8 cellular contexts compared by ENCODE assay signal in the genomic region with DNA sequence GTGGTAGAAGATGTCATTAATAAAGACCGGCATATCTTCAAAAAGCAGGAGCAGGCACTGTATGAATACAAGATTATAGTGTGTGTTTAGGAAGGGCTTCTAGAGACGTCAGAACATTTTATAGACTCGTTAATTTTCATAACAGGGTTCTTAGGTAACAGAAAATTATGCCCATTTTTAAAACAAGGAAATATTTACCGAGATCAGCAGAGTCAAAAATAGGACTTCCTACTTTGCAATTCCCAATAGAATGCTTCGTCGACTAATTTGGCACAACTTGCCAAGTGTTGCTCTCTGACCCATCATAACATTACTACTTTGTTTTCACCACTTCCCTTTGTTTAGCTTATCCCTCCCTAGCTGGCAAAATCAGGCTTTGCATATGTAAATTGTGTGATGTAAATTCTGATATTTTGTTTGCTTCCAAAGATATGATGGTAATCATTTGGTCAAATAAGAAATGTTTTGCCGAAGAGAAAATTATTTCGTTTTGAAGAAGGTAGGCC. TPM values are rescaled to one million over a fixed set of nuclear protein-coding genes. Genes with fewer than 3 reads are reported as not detected.
DNase-seq lines count a peak whose midpoint lies in the region; ATAC-seq lines count a peak whose summit lies in the region.

No MANE protein-coding gene starts in this region.

- H3K9me3 ChIP-seq in mononuclear cell (ENCODE audit: low read depth, low read length) = no peaks in the 10 kb centered on the region

- peak overlapping the region; percentile 69 for H3K4me3 ChIP-seq in mononuclear cell (ENCODE audit: low read length)

- ATAC-seq in HG02798 (IDR thresholded peaks at IDR 0.05; ENCODE audit: poor library complexity, unreplicated experiment) (no peak), HG02970 (IDR thresholded peaks at IDR 0.05; ENCODE audit: low FRiP score, unreplicated experiment) (no peak)

- no peaks in the 10 kb centered on the region for H3K27me3 ChIP-seq in mononuclear cell (ENCODE audit: insufficient read depth, low read length)

- H3K4me1 ChIP-seq in mononuclear cell (ENCODE audit: insufficient read depth, low read length) = peaks cover 41% of the 10 kb centered on the region

- peak; percentile 17 for DNase-seq in EL
- DNase-seq in NCI-H526 treated with DMSO at 0.1 percent for 48 hours (lab: John Stamatoyannopoulos, UW) = peak; percentile 86
- peak; percentile 70 for DNase-seq in dermis blood vessel endothelial cell
- DNase-seq in NCI-H1048 (lab: John Stamatoyannopoulos, UW) = no peak
- no peak for DNase-seq in COR-L47 (lab: John Stamatoyannopoulos, UW)

RNA-seq across cellular contexts. Expression of gene RANBP9, which starts 0.9 kb away (rescaled TPM):
- total RNA-seq in dermis blood vessel endothelial cell (23.3 and 62.5 TPM in 2 replicates), mononuclear cell (61.4 TPM)

Comparison
In these comparisons a context has a peak if more than half of its experiments do, and no peak if none do; other contexts are left out.
1. DNase-seq: peak in EL (single experiment), NCI-H526 treated with DMSO at 0.1 percent for 48 hours (single experiment) and dermis blood vessel endothelial cell (single experiment); none in NCI-H1048 (single experiment) and COR-L47 (single experiment).